In the genomic region with DNA sequence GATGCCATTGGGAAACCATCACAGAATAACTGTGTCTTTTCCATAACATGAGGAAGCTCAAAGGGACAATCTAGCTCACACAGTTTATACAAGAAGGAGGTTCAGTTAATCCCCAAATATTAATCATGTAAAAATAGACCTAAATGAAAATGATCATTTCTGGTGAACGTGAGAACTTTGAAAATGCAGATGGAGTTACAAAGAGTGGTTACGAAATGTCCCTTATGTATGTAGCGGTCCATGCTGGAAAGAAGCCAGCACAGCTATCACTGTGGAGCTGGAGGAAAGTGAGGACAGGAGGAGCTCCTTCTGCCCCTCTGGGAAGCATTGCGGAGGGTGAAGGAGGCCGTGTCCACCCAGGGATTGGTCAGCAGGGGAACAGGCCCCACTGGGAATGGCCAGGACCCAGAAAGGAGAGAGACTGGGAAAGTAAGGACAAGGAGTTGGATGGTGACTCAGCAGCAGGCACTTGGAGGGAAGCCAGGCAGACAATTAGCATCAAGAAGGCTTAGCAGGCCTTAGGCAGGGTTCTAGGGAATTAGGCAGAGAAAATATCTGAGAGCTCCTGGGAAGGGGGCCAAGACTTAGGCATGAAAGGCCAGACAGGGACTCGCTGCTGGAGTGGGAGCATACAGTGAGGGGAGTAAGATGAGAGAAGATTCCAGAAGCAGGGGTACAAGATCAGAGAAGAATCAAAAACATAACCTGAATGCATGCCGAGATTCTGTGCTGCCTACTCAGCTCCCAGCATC, we compare ENCODE assay signal across 8 cellular contexts.
DNase-seq lines count a peak whose midpoint lies in the region; FAIRE-seq and TF ChIP-seq lines count a peak whose summit lies in the region.

No MANE protein-coding gene starts in this region.

- H3K9me3 Mint-ChIP-seq in astrocyte (ENCODE audit: unreplicated experiment) = no peaks in the 10 kb centered on the region

- peak; percentile 78 for FAIRE-seq in astrocyte (lab: Jason Lieb, UNC)

- H4K20me1 ChIP-seq in astrocyte (ENCODE audit: insufficient read depth, low read length) = peaks cover 8% of the 10 kb centered on the region

- no peak for TF ChIP-seq POLR2A in stomach (IDR thresholded peaks at IDR 0.05)

- TF ChIP-seq CTCF in astrocyte (IDR thresholded peaks at IDR 0.05; ENCODE audit: insufficient read depth, low read depth, low read length) (no peak), stomach (IDR thresholded peaks at IDR 0.05) (no peak)

- peak overlapping the region; percentile 43 for H3K27ac ChIP-seq in astrocyte (ENCODE audit: low read depth, low read length)
- H3K27ac ChIP-seq in stomach = peak overlapping the region in 4 of 5 donors; percentile 45 to 81 (median 72)

- DNase-seq in AG20443 (ENCODE audit: low spot score) (peak; percentile 81), NCI-H1436 (lab: John Stamatoyannopoulos, UW) (peak; percentile 78), astrocyte (ENCODE audit: low read depth) (peak; percentile 97), iPS-NIHi11 (ENCODE audit: low spot score) (peak; percentile 52), stomach (peak; percentile 84), T-helper 1 cell (no peak), activated gamma-delta T cell (lab: John Stamatoyannopoulos, UW) (no peak)
- no peak for DNase-seq in activated effector memory CD4-positive, alpha-beta T cell treated with anti-CD3 and anti-CD28 coated beads, Interleukin-2, amount 50 U/mL, for 16 hours

- H3K27ac Mint-ChIP-seq in astrocyte (ENCODE audit: unreplicated experiment) = peak overlapping the region; percentile 77

- H3K9ac ChIP-seq in astrocyte (ENCODE audit: low read length) = peak overlapping the region; percentile 6

- no peaks in the 10 kb centered on the region for H3K27me3 ChIP-seq in astrocyte (ENCODE audit: insufficient read depth, low read length)
- H3K27me3 ChIP-seq in stomach = peaks cover 0 to 2% (median 0%) of the 10 kb centered on the region in 3 donors

- peaks cover 2% of the 10 kb centered on the region for H3K36me3 Mint-ChIP-seq in astrocyte (ENCODE audit: low read depth, unreplicated experiment)

- H3K36me3 ChIP-seq in astrocyte (ENCODE audit: insufficient read depth, low read length) (no peaks in the 10 kb centered on the region), stomach (no peaks in the 10 kb centered on the region)

- H3K4me1 ChIP-seq in astrocyte (ENCODE audit: insufficient read depth, low read length) (peaks cover 30% of the 10 kb centered on the region), stomach (peaks cover 13 to 62% (median 42%) of the 10 kb centered on the region in 4 donors)

- 27 to 38% (median 30%) methylated on average over 7 of the region's 7 CpGs for WGBS in stomach, 5 donors

- H2AFZ ChIP-seq in astrocyte (ENCODE audit: low read depth, low read length) = peak overlapping the region; percentile 1

- no peaks in the 10 kb centered on the region for H3K79me2 ChIP-seq in astrocyte (ENCODE audit: insufficient read depth, low read length)

- TF ChIP-seq EP300 in stomach (IDR thresholded peaks at IDR 0.05) = peak; percentile 19

- peaks cover 50% of the 10 kb centered on the region for H3K4me1 Mint-ChIP-seq in astrocyte (ENCODE audit: low read depth, unreplicated experiment)

- H3K4me2 ChIP-seq in astrocyte (ENCODE audit: low read length) = peak overlapping the region; percentile 55

- H3K4me3 Mint-ChIP-seq in astrocyte (ENCODE audit: unreplicated experiment) = no peak overlapping the region

- intact Hi-C loops in stomach (cut with DNase I; ENCODE audit: low total_unique reads) = loop anchor here (10.0 kb wide), 1 partner anchor 204 kb away; no protein-coding TSS in a partner anchor

- H3K9me3 ChIP-seq in astrocyte (ENCODE audit: insufficient read depth, low read depth, low read length) = no peaks in the 10 kb centered on the region
- no peaks in the 10 kb centered on the region for H3K9me3 ChIP-seq in stomach

- H3K4me3 ChIP-seq in astrocyte (ENCODE audit: insufficient read depth, low read depth, low read length) (no peak overlapping the region), stomach (no peak overlapping the region)

- H3K27me3 Mint-ChIP-seq in astrocyte (ENCODE audit: low read depth, unreplicated experiment) = peaks cover 6% of the 10 kb centered on the region

Comparison
In these comparisons a context has a peak if more than half of its experiments do, and no peak if none do; other contexts are left out.
1. DNase-seq: peak in AG20443 (single experiment), NCI-H1436 (single experiment), astrocyte (single experiment), iPS-NIHi11 (single experiment) and stomach (single experiment); none in activated effector memory CD4-positive, alpha-beta T cell treated with anti-CD3 and anti-CD28 coated beads, Interleukin-2, amount 50 U/mL, for 16 hours (single experiment), T-helper 1 cell (0 of 5) and activated gamma-delta T cell (single experiment).